In genomic region chr15:44195151-44195740, GRCh38 we compare ENCODE assay signal across 8 cellular contexts. TPM values are rescaled to one million over a fixed set of nuclear protein-coding genes. Genes with fewer than 3 reads are reported as not detected.
DNase-seq lines count a peak whose midpoint lies in the region; ATAC-seq, FAIRE-seq and TF ChIP-seq lines count a peak whose summit lies in the region.

Gene FRMD5, minus strand, starts transcription at chr15:44195271.

- no peak within 1 kb of the TSS for H2AFZ ChIP-seq in HepG2 (ENCODE audit: low read length)

- in situ Hi-C loops in HepG2 (cut with HindIII; ENCODE audit: extremely low pct_ligation_motif_present, low pct_unique_long_range_greater_than_20kb): no loop called here

- POLR2A ChIA-PET in activated CD4-positive, alpha-beta memory T cell treated with anti-CD3 and anti-CD28 coated beads for 36 hours (lab: Charles Lee): no interaction called here
- POLR2A ChIA-PET in HepG2 (lab: Yijun Ruan, JAX): no interaction called here

- ATAC-seq in GM19035 (IDR thresholded peaks at IDR 0.05; ENCODE audit: unreplicated experiment): peak; percentile 96
- ATAC-seq in HG03342 (IDR thresholded peaks at IDR 0.05; ENCODE audit: unreplicated experiment): peak; percentile 93
- ATAC-seq in HepG2: peak; percentile 98

- H3K9me3 Mint-ChIP-seq in activated CD4-positive, alpha-beta memory T cell treated with anti-CD3 and anti-CD28 coated beads for 36 hours: no peaks in the 10 kb centered on the region

- H3K4me3 Mint-ChIP-seq in activated CD4-positive, alpha-beta memory T cell treated with anti-CD3 and anti-CD28 coated beads for 36 hours: peak within 1 kb of the TSS; percentile 68

- no peaks in the 10 kb centered on the region for H4K20me1 ChIP-seq in HepG2 (ENCODE audit: insufficient read depth, low read length)

- no TSS peak for BruUV-seq in HepG2 (replicated peaks; lab: Mats Ljungman, UMichigan)

- H3K9me3 ChIP-seq in HepG2 (ENCODE audit: low read length): no peaks in the 10 kb centered on the region

- H3K9ac ChIP-seq in HepG2 (ENCODE audit: insufficient read depth, low read depth, low read length): no peak within 1 kb of the TSS

- H3K4me2 ChIP-seq in HepG2 (ENCODE audit: low read depth, low read length): peak within 1 kb of the TSS; percentile 75

- DNase-seq in AG08396 (ENCODE audit: low spot score): peak; percentile 99
- DNase-seq in NCI-H510A treated with DMSO at 0.1 percent for 48 hours (lab: John Stamatoyannopoulos, UW): peak; percentile 95
- peak; percentile 94 for DNase-seq in activated CD4-positive, alpha-beta memory T cell treated with anti-CD3 and anti-CD28 coated beads for 36 hours
- DNase-seq in dorsolateral prefrontal cortex: peak; percentile 92 to 97 (median 96)
- peak; percentile 85 for DNase-seq in HepG2 (ENCODE audit: low spot score)
- peak; percentile 81 for DNase-seq in stimulated activated CD4-positive, alpha-beta T cell treated with anti-CD3 and anti-CD28 coated beads, Interleukin-2, amount 100 ng/mL, for 4 hours (ENCODE audit: low read depth)

- WGBS in HepG2 (ENCODE audit: low lambda C conversion rate): 1% methylated on average over 26 of the region's 43 CpGs

- TF ChIP-seq POLR2A in HepG2 (IDR thresholded peaks at IDR 0.05; ENCODE audit: insufficient read depth in 1 of 2, low read depth in 2 of 2, low read length in 2 of 2): no peak

- H3K36me3 ChIP-seq in HepG2 (replicated peaks in 1 of 2; ENCODE audit: control insufficient read depth in 1 of 2, insufficient read depth in 2 of 2, low read length in 2 of 2): no peaks in the 10 kb centered on the region

- H3K27me3 Mint-ChIP-seq in activated CD4-positive, alpha-beta memory T cell treated with anti-CD3 and anti-CD28 coated beads for 36 hours: peaks cover 42% of the 10 kb centered on the region

- H3K27me3 ChIP-seq in dorsolateral prefrontal cortex (no peaks in the 10 kb centered on the region), HepG2 (ENCODE audit: control insufficient read depth in 1 of 2, insufficient read depth in 2 of 2, low read length in 2 of 2) (peaks cover 0 to 18% of the 10 kb centered on the region in 2 experiments; a peak in 2 of 5 replicates)

- intact Hi-C loops in activated CD4-positive, alpha-beta memory T cell treated with anti-CD3 and anti-CD28 coated beads for 36 hours (cut with micrococcal nuclease): loop anchor here (1.0 to 2.0 kb wide), 2 partner anchors 93 to 232 kb away; partner anchors contain the start of genes CTDSPL2 and GOLM2
- intact Hi-C loops in dorsolateral prefrontal cortex (cut with DNase I) (loop anchor here (5.0 to 10.0 kb wide), 4 partner anchors 90 to 290 kb away; partner anchors contain the start of gene CTDSPL2 (in 1 of the 2)), HepG2 (cut with micrococcal nuclease; ENCODE audit: unreplicated experiment) (no loop called here)

- H3K27ac ChIP-seq in dorsolateral prefrontal cortex (peak within 1 kb of the TSS; percentile 36 to 100 (median 92)), HepG2 (ENCODE audit: extremely low read length, insufficient read depth, low read length) (no peak within 1 kb of the TSS)

- peaks cover 38% of the 10 kb centered on the region for H3K4me1 ChIP-seq in HepG2 (ENCODE audit: insufficient read depth, low read length)

- TF ChIP-seq CTCF in dorsolateral prefrontal cortex (IDR thresholded peaks at IDR 0.05 in 54 of 56, conservative IDR thresholded peaks at IDR 0.05 in 2 of 56; ENCODE audit: low read depth in 1 of 56, partially characterized antibody in 56 of 56): peak; percentile 23 to 80 (median 61)
- peak; percentile 39 for TF ChIP-seq CTCF in HepG2 (CRISPR knock-in tag; IDR thresholded peaks at IDR 0.05)

- H3K36me3 Mint-ChIP-seq in activated CD4-positive, alpha-beta memory T cell treated with anti-CD3 and anti-CD28 coated beads for 36 hours: no peaks in the 10 kb centered on the region

- peaks cover 16% of the 10 kb centered on the region for H3K4me1 Mint-ChIP-seq in activated CD4-positive, alpha-beta memory T cell treated with anti-CD3 and anti-CD28 coated beads for 36 hours (ENCODE audit: low read depth)

- peak within 1 kb of the TSS; percentile 60 to 98 (median 86) for H3K4me3 ChIP-seq in dorsolateral prefrontal cortex
- H3K4me3 ChIP-seq in HepG2 (replicated peaks in 1 of 3; ENCODE audit: insufficient read depth in 1 of 3, low read depth in 2 of 3, low read length in 3 of 3): peak within 1 kb of the TSS; percentile 28 to 72 (median 63)

- no peak for TF ChIP-seq RAD21 in HepG2 (CRISPR knock-in tag; IDR thresholded peaks at IDR 0.05)

- peak; percentile 43 for FAIRE-seq in HepG2 (lab: Jason Lieb, UNC)

- H3K79me2 ChIP-seq in HepG2 (ENCODE audit: insufficient read depth, low read length): no peaks in the 10 kb centered on the region

- no peak for TF ChIP-seq EP300 in HepG2 (IDR thresholded peaks at IDR 0.05; ENCODE audit: low read depth in 2 of 2, low read length in 2 of 2)
- TF ChIP-seq EP300 in HepG2 (CRISPR knock-in tag; IDR thresholded peaks at IDR 0.05; ENCODE audit: borderline replicate concordance): no peak

- H3K27ac Mint-ChIP-seq in activated CD4-positive, alpha-beta memory T cell treated with anti-CD3 and anti-CD28 coated beads for 36 hours: no peak within 1 kb of the TSS

- CTCF ChIA-PET in activated CD4-positive, alpha-beta memory T cell treated with anti-CD3 and anti-CD28 coated beads for 36 hours (lab: Charles Lee): interaction anchor here (1.0 to 1.2 kb wide), 2 partner anchors 22 to 306 kb away, joined by 3 to 4 read pairs; no protein-coding TSS in a partner anchor
- CTCF ChIA-PET in HepG2 (lab: Yijun Ruan, JAX; ENCODE audit: low intra/inter-chr PET ratio, low total read pairs): no interaction called here

TF ChIP-seq in HepG2, 621 proteins besides CTCF, POLR2A, EP300 and RAD21 (continues in another document):
- TF ChIP-seq ARHGAP35 (CRISPR knock-in tag; IDR thresholded peaks at IDR 0.05; ENCODE audit: borderline replicate concordance): peak; percentile 59; the same call in 1 of the 2 replicates
- TF ChIP-seq NAIF1 (CRISPR knock-in tag; IDR thresholded peaks at IDR 0.05; ENCODE audit: borderline replicate concordance): no peak
- TF ChIP-seq ZNF160 (CRISPR knock-in tag; IDR thresholded peaks at IDR 0.05): 0 out of 2 replicates have a peak, but pooled peaks have one; percentile 41
- no peak for TF ChIP-seq ZNF34 (CRISPR knock-in tag; IDR thresholded peaks at IDR 0.05; ENCODE audit: borderline replicate concordance)
- TF ChIP-seq CSRNP1 (CRISPR knock-in tag; IDR thresholded peaks at IDR 0.05): peak; percentile 68; the same call in 1 of the 2 replicates
- TF ChIP-seq SP2 (CRISPR knock-in tag; IDR thresholded peaks at IDR 0.05): peak; percentile 100
- no peak for TF ChIP-seq ZNF556 (CRISPR knock-in tag; IDR thresholded peaks at IDR 0.05; ENCODE audit: borderline replicate concordance)
- no peak for TF ChIP-seq ZNF546 (CRISPR knock-in tag; conservative IDR thresholded peaks at IDR 0.05)
- TF ChIP-seq MNT (IDR thresholded peaks at IDR 0.05): no peak

RNA-seq across cellular contexts. Expression of gene FRMD5, which starts in this region (rescaled TPM):
- under 1 TPM; 0.24 to 0.31 TPM for total RNA-seq in activated CD4-positive, alpha-beta memory T cell treated with anti-CD3 and anti-CD28 coated beads for 36 hours
- total RNA-seq in dorsolateral prefrontal cortex: 10 to 100 TPM; 19.7 to 90.4 (median 41.9) TPM
- total RNA-seq in HepG2 (2016; rRNA removed; fragmentation: Illumina TruSeq; extraction: Trizol): 0.93 and 1.00 TPM in 2 replicates
- 0.30 and 0.53 TPM in 2 replicates for total RNA-seq in HepG2 (2016; cell fraction: cytosol; rRNA removed; fragmentation: Illumina TruSeq; extraction: Trizol; ENCODE audit: low read depth)
- total RNA-seq in HepG2 (2016; cell fraction: insoluble cytoplasmic fraction; rRNA removed; fragmentation: Illumina TruSeq; extraction: Trizol): 1.00 and 1.2 TPM in 2 replicates
- total RNA-seq in HepG2 (2016; cell fraction: membrane; rRNA removed; fragmentation: Illumina TruSeq; extraction: Trizol): 0.53 and 0.93 TPM in 2 replicates
- 1.1 and 1.7 TPM in 2 replicates for total RNA-seq in HepG2 (2016; cell fraction: nucleus; rRNA removed; fragmentation: Illumina TruSeq; extraction: Trizol)
- polyA plus RNA-seq in HepG2 (2011; rRNA removed): 1.5 and 1.8 TPM in 2 replicates
- polyA plus RNA-seq in HepG2 (2011; cell fraction: cytosol; rRNA removed): 1.3 and 1.4 TPM in 2 replicates
- 2.4 and 2.5 TPM in 2 replicates for polyA plus RNA-seq in HepG2 (2011; cell fraction: nucleus; rRNA removed)
- 0.36 and 0.67 TPM in 2 replicates for polyA plus RNA-seq in HepG2 (2012)
- polyA plus RNA-seq in HepG2 (2016; cell fraction: cytosol; fragmentation: Illumina TruSeq; extraction: Trizol; ENCODE audit: low read depth): 0.14 and 0.16 TPM in 2 replicates
- 0.88 and 1.3 TPM in 2 replicates for polyA plus RNA-seq in HepG2 (2016; cell fraction: insoluble cytoplasmic fraction; fragmentation: Illumina TruSeq; extraction: Trizol; ENCODE audit: low read depth)
- polyA plus RNA-seq in HepG2 (2016; cell fraction: membrane; fragmentation: Illumina TruSeq; extraction: Trizol; ENCODE audit: low read depth): 0.37 and 0.39 TPM in 2 replicates
- 1.9 and 2.7 TPM in 2 replicates for polyA plus RNA-seq in HepG2 (2016; cell fraction: nucleus; fragmentation: Illumina TruSeq; extraction: Trizol; ENCODE audit: insufficient read depth, low read depth)
- polyA minus RNA-seq in HepG2 (2011; rRNA and poly(A)+ RNA removed; ENCODE audit: low replicate concordance): 4.3 and 5.0 TPM in 2 replicates
- polyA minus RNA-seq in HepG2 (2011; cell fraction: cytosol; rRNA and poly(A)+ RNA removed): 1.1 and 1.3 TPM in 2 replicates
- polyA minus RNA-seq in HepG2 (2011; cell fraction: nucleus; rRNA and poly(A)+ RNA removed): 3.0 and 3.7 TPM in 2 replicates

Comparison
In these comparisons a context has a peak if more than half of its experiments do, and no peak if none do; other contexts are left out.
1. RNA of gene FRMD5 (total RNA-seq): 19.7 to 90.4 TPM in dorsolateral prefrontal cortex; 0.30 to 1.7 TPM in HepG2 and 0.24 to 0.31 TPM in activated CD4-positive, alpha-beta memory T cell treated with anti-CD3 and anti-CD28 coated beads for 36 hours; every median in the first group is over 4 times any median in the second.
2. Peak in DNase-seq in activated CD4-positive, alpha-beta memory T cell treated with anti-CD3 and anti-CD28 coated beads for 36 hours; RNA of the gene not detected or under 1 TPM.
3. Peak in every context shown above with its lines, with median percentiles within 50 percentile points of each other: DNase-seq and ATAC-seq.